In genomic region chr13:51560336-51560735, GRCh38 we compare ENCODE assay signal across 1 cellular context.
A peak's percentile ranks its signal among the peaks of the same experiment; 100 is the strongest.
TF ChIP-seq lines count a peak whose summit lies in the region.

No MANE protein-coding gene starts in this region.

TF ChIP-seq in GM12878, 131 proteins besides CTCF, POLR2A, EP300 and RAD21 (continued from another document):
- no peak for TF ChIP-seq NFYA (IDR thresholded peaks at IDR 0.05; ENCODE audit: borderline replicate concordance, low read depth, low read length)
- TF ChIP-seq DPF2 (IDR thresholded peaks at IDR 0.05) = 0 out of 2 replicates have a peak, but pooled peaks have one; percentile 42
- no peak for TF ChIP-seq NBN (IDR thresholded peaks at IDR 0.05)
- no peak for TF ChIP-seq CBFB (IDR thresholded peaks at IDR 0.05; ENCODE audit: low read depth)
